Comparison of ENCODE assay signal across 8 cellular contexts in genomic region chr15:75178171-75178937, GRCh38. TPM values are rescaled to one million over a fixed set of nuclear protein-coding genes. Genes with fewer than 3 reads are reported as not detected.
A peak's percentile ranks its signal among the peaks of the same experiment; 100 is the strongest.
DNase-seq lines count a peak whose midpoint lies in the region; ATAC-seq and TF ChIP-seq lines count a peak whose summit lies in the region.

No MANE protein-coding gene starts in this region.

- H3K9me3 Mint-ChIP-seq in CD14-positive monocyte (peaks cover 0 to 2% (median 0%) of the 10 kb centered on the region in 7 donors), neural crest cell (no peaks in the 10 kb centered on the region)

- ATAC-seq in GM21526 (IDR thresholded peaks at IDR 0.05; ENCODE audit: low FRiP score, unreplicated experiment), result no peak
- ATAC-seq in GM18870 (IDR thresholded peaks at IDR 0.05; ENCODE audit: unreplicated experiment), result no peak

- TF ChIP-seq POLR2A in esophagus squamous epithelium (IDR thresholded peaks at IDR 0.05), result no peak

- no peaks in the 10 kb centered on the region for H3K36me3 ChIP-seq in esophagus squamous epithelium

- 49% methylated on average over 6 to 9 of the region's 53 CpGs for WGBS in esophagus squamous epithelium, 2 donors

- peak overlapping the region in 3 of 7 donors; percentile 25 to 70 (median 54) for H3K27ac Mint-ChIP-seq in CD14-positive monocyte
- H3K27ac Mint-ChIP-seq in neural crest cell (ENCODE audit: unreplicated experiment), result no peak overlapping the region

- H3K4me3 ChIP-seq in esophagus squamous epithelium, result peak overlapping the region; percentile 15 to 59 (median 40)

- H3K4me1 Mint-ChIP-seq in CD14-positive monocyte, result peaks cover 71% of the 10 kb centered on the region
- H3K4me1 Mint-ChIP-seq in neural crest cell, result peaks cover 60% of the 10 kb centered on the region

- CTCF ChIA-PET in RWPE1 (lab: Yijun Ruan, JAX), result no interaction called here

- POLR2A ChIA-PET in RWPE1 (lab: Yijun Ruan, JAX; ENCODE audit: low non-redundant PET), result no interaction called here

- peaks cover 0 to 17% (median 0%) of the 10 kb centered on the region in 4 donors for H3K27me3 ChIP-seq in esophagus squamous epithelium

- peak overlapping the region; percentile 69 to 91 for H3K4me3 Mint-ChIP-seq in CD14-positive monocyte
- peak overlapping the region; percentile 81 for H3K4me3 Mint-ChIP-seq in neural crest cell

- no peak for TF ChIP-seq CTCF in CD14-positive monocyte (IDR thresholded peaks at IDR 0.05)
- no peak for TF ChIP-seq CTCF in esophagus squamous epithelium (IDR thresholded peaks at IDR 0.05)
- no peak for TF ChIP-seq CTCF in neural crest cell (conservative IDR thresholded peaks at IDR 0.05)
- no peak for TF ChIP-seq CTCF in RWPE1 (conservative IDR thresholded peaks at IDR 0.05; ENCODE audit: low read depth)

- peaks cover 9 to 21% of the 10 kb centered on the region in 2 donors for H3K36me3 Mint-ChIP-seq in CD14-positive monocyte
- H3K36me3 Mint-ChIP-seq in neural crest cell (ENCODE audit: low read depth), result no peaks in the 10 kb centered on the region

- intact Hi-C loops in CD14-positive monocyte (cut with micrococcal nuclease) (loop anchor here in 1 of 2 donors (2.0 kb wide), 1 partner anchor 22 kb away; the partner anchor contains the start of gene C15orf39), esophagus squamous epithelium (cut with DNase I) (no loop called here)

- H3K27ac ChIP-seq in esophagus squamous epithelium, result peak overlapping the region; percentile 47 to 82 (median 74)
- no peak overlapping the region for H3K27ac ChIP-seq in RWPE1

- no peak for DNase-seq in CD14-positive monocyte (ENCODE audit: low spot score)
- peak; percentile 47 to 76 for DNase-seq in NCI-H526 (lab: John Stamatoyannopoulos, UW)
- DNase-seq in esophagus squamous epithelium (lab: John Stamatoyannopoulos, UW), result no peak
- peak; percentile 33 for DNase-seq in neural crest cell (ENCODE audit: low read depth, low spot score)
- DNase-seq in CD1c-positive myeloid dendritic cell (ENCODE audit: extremely low spot score), result no peak
- DNase-seq in RWPE1 (ENCODE audit: low spot score), result no peak

- no peaks in the 10 kb centered on the region for H3K9me3 ChIP-seq in esophagus squamous epithelium

- peaks cover 36 to 74% (median 62%) of the 10 kb centered on the region in 3 donors for H3K4me1 ChIP-seq in esophagus squamous epithelium

- H3K27me3 Mint-ChIP-seq in CD14-positive monocyte (ENCODE audit: low read depth in 3 of 3), result peaks cover 24 to 35% (median 30%) of the 10 kb centered on the region in 3 donors
- peaks cover 15% of the 10 kb centered on the region for H3K27me3 Mint-ChIP-seq in neural crest cell (ENCODE audit: low read depth)

RNA-seq across cellular contexts. Expression of gene C15orf39, which starts 23.3 kb away (rescaled TPM):
- polyA plus RNA-seq in CD14-positive monocyte, result 10 to 100 TPM in 1 of 2 donors, 1 to 10 TPM in 1; 8.9 to 18.2 TPM
- total RNA-seq in esophagus squamous epithelium (10 to 100 TPM; 12.3 to 33.3 (median 21.5) TPM), neural crest cell (23.8 and 29.5 TPM in 2 replicates)

Comparison
In these comparisons a context has a peak if more than half of its experiments do, and no peak if none do; other contexts are left out.
1. DNase-seq: peak in NCI-H526 (2 of 2) and neural crest cell (single experiment); none in CD14-positive monocyte (single experiment), esophagus squamous epithelium (single experiment), CD1c-positive myeloid dendritic cell (single experiment) and RWPE1 (single experiment).